In genomic region chr16:28288117-28288516, GRCh38 we compare ENCODE assay signal across 17 cellular contexts. TPM values are rescaled to one million over a fixed set of nuclear protein-coding genes. Genes with fewer than 3 reads are reported as not detected.
A peak's percentile ranks its signal among the peaks of the same experiment; 100 is the strongest.
DNase-seq lines count a peak whose midpoint lies in the region; ATAC-seq and TF ChIP-seq lines count a peak whose summit lies in the region.
"Had no signal": no experiment of that assay in that cellular context is flagged by ENCODE, and none has a peak within 500 bp of the region (broad histone marks: within the 10 kb centered on the region; RNA-seq: fewer than 3 reads in every experiment).

No MANE protein-coding gene starts in this region.

- H3K4me1 Mint-ChIP-seq in CD8-positive, alpha-beta T cell (ENCODE audit: low read depth): peaks cover 37% of the 10 kb centered on the region
- H3K4me1 Mint-ChIP-seq in endothelial cell (ENCODE audit: unreplicated experiment) (peaks cover 14% of the 10 kb centered on the region), nephron progenitor cell (peaks cover 49% of the 10 kb centered on the region)

- TF ChIP-seq POLR2A in testis (IDR thresholded peaks at IDR 0.05): no peak

- H3K9me3 ChIP-seq in CD8-positive, alpha-beta T cell (ENCODE audit: low read length): no peaks in the 10 kb centered on the region
- no peaks in the 10 kb centered on the region for H3K9me3 ChIP-seq in testis

- no peaks in the 10 kb centered on the region for H3K27me3 Mint-ChIP-seq in CD8-positive, alpha-beta T cell (ENCODE audit: low read depth)
- H3K27me3 Mint-ChIP-seq in endothelial cell (ENCODE audit: unreplicated experiment) (peaks cover 4% of the 10 kb centered on the region), nephron progenitor cell (ENCODE audit: low read depth, poor library complexity) (peaks cover under 1% of the 10 kb centered on the region)

- peaks cover 40% of the 10 kb centered on the region for H3K4me1 ChIP-seq in CD8-positive, alpha-beta T cell (ENCODE audit: insufficient read depth, low read length)
- peaks cover 9% of the 10 kb centered on the region for H3K4me1 ChIP-seq in testis

- no peak overlapping the region for H3K4me3 Mint-ChIP-seq in CD8-positive, alpha-beta T cell
- H3K4me3 Mint-ChIP-seq in endothelial cell (ENCODE audit: unreplicated experiment) (no peak overlapping the region), nephron progenitor cell (no peak overlapping the region)

- no peaks in the 10 kb centered on the region for H3K9me3 Mint-ChIP-seq in CD8-positive, alpha-beta T cell
- no peaks in the 10 kb centered on the region for H3K9me3 Mint-ChIP-seq in endothelial cell (ENCODE audit: unreplicated experiment)
- no peaks in the 10 kb centered on the region for H3K9me3 Mint-ChIP-seq in nephron progenitor cell

- no peak overlapping the region for H3K27ac ChIP-seq in CD8-positive, alpha-beta T cell (ENCODE audit: low read depth, low read length)
- H3K27ac ChIP-seq in testis: no peak overlapping the region
- H3K27ac ChIP-seq: SK-N-MC had no signal

- WGBS in testis, 2 donors: 61 to 68% methylated on average over 8 of the region's 8 CpGs

- H3K27me3 ChIP-seq in CD8-positive, alpha-beta T cell (ENCODE audit: insufficient read depth, low read length): no peaks in the 10 kb centered on the region
- H3K27me3 ChIP-seq in testis: no peaks in the 10 kb centered on the region

- CTCF ChIA-PET in CD8-positive, alpha-beta T cell (lab: Charles Lee): interaction anchor here (1.4 to 16.5 kb wide), 4 partner anchors 10 to 39 kb away, joined by 3 to 431 read pairs (median 14); no protein-coding TSS in a partner anchor
- CTCF ChIA-PET in GM10248 (lab: Yijun Ruan, JAX): interaction anchor here (1.2 to 2.3 kb wide), 5 partner anchors 10 to 39 kb away, joined by 3 to 8 read pairs (median 4); no protein-coding TSS in a partner anchor

- H3K4me3 ChIP-seq in CD8-positive, alpha-beta T cell (ENCODE audit: low read depth, low read length): no peak overlapping the region
- H3K4me3 ChIP-seq in testis: no peak overlapping the region
- H3K4me3 ChIP-seq: GM12878, SK-N-MC had no signal

- H3K36me3 ChIP-seq in CD8-positive, alpha-beta T cell (ENCODE audit: insufficient read depth, low read length): no peaks in the 10 kb centered on the region
- H3K36me3 ChIP-seq in testis (ENCODE audit: low read depth, missing control alignments): no peaks in the 10 kb centered on the region

- no peak for DNase-seq in CD8-positive, alpha-beta T cell
- no peak for DNase-seq in endothelial cell (ENCODE audit: low spot score)
- DNase-seq in nephron progenitor cell: no peak
- no peak for DNase-seq in GM10248 (ENCODE audit: extremely low spot score)
- DNase-seq in testis: no peak
- DNase-seq in posterior vena cava (ENCODE audit: low spot score): no peak
- DNase-seq: DMS153, GF-D8, MM.1S, NCI-H1092, NCI-H146, NCI-H2081 treated with DMSO at 0.1 percent for 48 hours, NCI-H748 treated with DMSO at 0.1 percent for 48 hours, SHP77 had no signal

- no peak for ATAC-seq in CD8-positive, alpha-beta T cell
- no peak for ATAC-seq in HG03135 (IDR thresholded peaks at IDR 0.05; ENCODE audit: unreplicated experiment)
- ATAC-seq: GM12878 had no signal

- intact Hi-C loops in CD8-positive, alpha-beta T cell (cut with DNase I, micrococcal nuclease): no loop called here
- intact Hi-C loops in testis (cut with DNase I; ENCODE audit: low total_unique reads): no loop called here
- intact Hi-C loops in posterior vena cava (cut with DNase I): no loop called here

- POLR2A ChIA-PET in CD8-positive, alpha-beta T cell (lab: Charles Lee): interaction anchor here (1.6 kb wide), 1 partner anchor 10 kb away, joined by 4 read pairs; no protein-coding TSS in a partner anchor
- POLR2A ChIA-PET in GM10248 (lab: Yijun Ruan, JAX): no interaction called here

- peak overlapping the region; percentile 24 for H3K27ac Mint-ChIP-seq in CD8-positive, alpha-beta T cell
- H3K27ac Mint-ChIP-seq in endothelial cell (ENCODE audit: unreplicated experiment) (peak overlapping the region; percentile 32), nephron progenitor cell (peak overlapping the region; percentile 92)

- H3K36me3 Mint-ChIP-seq in CD8-positive, alpha-beta T cell: peaks cover 3% of the 10 kb centered on the region
- H3K36me3 Mint-ChIP-seq in endothelial cell (ENCODE audit: low read depth, unreplicated experiment): no peaks in the 10 kb centered on the region
- peaks cover 11% of the 10 kb centered on the region for H3K36me3 Mint-ChIP-seq in nephron progenitor cell (ENCODE audit: low read depth)

- TF ChIP-seq CTCF in CD8-positive, alpha-beta T cell (IDR thresholded peaks at IDR 0.05): no peak
- TF ChIP-seq CTCF in endothelial cell (IDR thresholded peaks at IDR 0.05; ENCODE audit: unreplicated experiment) (no peak), nephron progenitor cell (IDR thresholded peaks at IDR 0.05) (no peak), GM10248 (IDR thresholded peaks at IDR 0.05; ENCODE audit: control extremely low read depth, extremely low read depth, low read depth, missing control alignments) (no peak), testis (IDR thresholded peaks at IDR 0.05) (no peak)

RNA-seq across cellular contexts. Expression of gene SBK1, which starts 4.2 kb away (rescaled TPM):
- 10 to 100 TPM; 16.5 to 17.1 TPM for total RNA-seq in CD8-positive, alpha-beta T cell
- total RNA-seq in endothelial cell (ENCODE audit: unreplicated experiment) (22.9 TPM), testis (1 to 10 TPM; 4.6 to 8.1 TPM), posterior vena cava (under 1 TPM; 0.05 to 0.09 TPM)
- polyA plus RNA-seq in testis (ENCODE audit: insufficient read depth, low read depth, low replicate concordance): 4.1 TPM

Comparison
In these comparisons a context has a peak if more than half of its experiments do, and no peak if none do; other contexts are left out.
1. H3K27ac Mint-ChIP-seq: peak in every context shown above with its lines; median percentile 92 in nephron progenitor cell; 32 in endothelial cell; 24 in CD8-positive, alpha-beta T cell.
2. RNA of gene SBK1, which starts 4.2 kb away (total RNA-seq): 22.9 TPM in endothelial cell (single experiment), 16.5 to 17.1 TPM in CD8-positive, alpha-beta T cell and 4.6 to 8.1 TPM in testis; 0.05 to 0.09 TPM in posterior vena cava; every median in the first group is over 4 times any median in the second.